ENCODE assay signal across 1 cellular context in the genomic region with DNA sequence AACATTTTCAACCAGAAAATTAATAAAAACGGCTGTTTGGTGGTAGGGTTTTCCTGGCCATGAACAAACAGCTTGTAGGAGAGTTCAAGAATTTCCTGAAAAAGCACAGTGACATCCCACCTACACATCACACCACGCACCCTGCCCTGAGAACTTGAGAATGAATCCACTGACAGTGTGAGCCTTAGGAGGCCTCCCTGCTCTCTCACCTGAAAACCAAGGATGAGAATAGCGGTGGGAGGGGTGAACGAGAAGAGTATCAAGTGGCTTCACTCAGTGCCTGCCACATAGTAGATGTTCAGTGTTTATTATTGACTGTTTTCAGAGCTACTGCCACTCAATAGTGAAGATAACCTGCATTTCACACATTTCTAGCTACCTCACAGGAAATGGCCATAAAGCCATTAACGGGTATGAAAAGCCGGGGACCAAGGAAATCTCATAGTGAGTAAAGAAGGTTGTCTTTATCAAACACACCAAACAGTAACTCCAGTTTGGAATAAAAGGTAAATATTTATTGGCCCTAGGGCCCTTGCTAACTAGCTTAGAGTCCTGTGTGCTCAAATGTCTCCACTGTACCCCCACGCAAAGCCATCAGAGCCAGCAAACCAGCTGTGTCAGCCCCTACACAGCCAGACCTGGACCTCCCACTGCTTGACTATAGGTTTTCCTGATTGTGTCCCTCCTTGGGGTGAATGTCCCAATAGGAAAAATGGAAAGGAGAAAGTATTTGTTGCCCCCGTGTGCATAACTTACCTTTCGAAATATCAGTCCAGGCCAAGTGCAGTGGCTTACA.
TF ChIP-seq lines count a peak whose summit lies in the region.

No MANE protein-coding gene starts in this region.

TF ChIP-seq in GM23338, 12 proteins besides CTCF, POLR2A, EP300 and RAD21 (continued from another document):
- TF ChIP-seq, protein P1, sequence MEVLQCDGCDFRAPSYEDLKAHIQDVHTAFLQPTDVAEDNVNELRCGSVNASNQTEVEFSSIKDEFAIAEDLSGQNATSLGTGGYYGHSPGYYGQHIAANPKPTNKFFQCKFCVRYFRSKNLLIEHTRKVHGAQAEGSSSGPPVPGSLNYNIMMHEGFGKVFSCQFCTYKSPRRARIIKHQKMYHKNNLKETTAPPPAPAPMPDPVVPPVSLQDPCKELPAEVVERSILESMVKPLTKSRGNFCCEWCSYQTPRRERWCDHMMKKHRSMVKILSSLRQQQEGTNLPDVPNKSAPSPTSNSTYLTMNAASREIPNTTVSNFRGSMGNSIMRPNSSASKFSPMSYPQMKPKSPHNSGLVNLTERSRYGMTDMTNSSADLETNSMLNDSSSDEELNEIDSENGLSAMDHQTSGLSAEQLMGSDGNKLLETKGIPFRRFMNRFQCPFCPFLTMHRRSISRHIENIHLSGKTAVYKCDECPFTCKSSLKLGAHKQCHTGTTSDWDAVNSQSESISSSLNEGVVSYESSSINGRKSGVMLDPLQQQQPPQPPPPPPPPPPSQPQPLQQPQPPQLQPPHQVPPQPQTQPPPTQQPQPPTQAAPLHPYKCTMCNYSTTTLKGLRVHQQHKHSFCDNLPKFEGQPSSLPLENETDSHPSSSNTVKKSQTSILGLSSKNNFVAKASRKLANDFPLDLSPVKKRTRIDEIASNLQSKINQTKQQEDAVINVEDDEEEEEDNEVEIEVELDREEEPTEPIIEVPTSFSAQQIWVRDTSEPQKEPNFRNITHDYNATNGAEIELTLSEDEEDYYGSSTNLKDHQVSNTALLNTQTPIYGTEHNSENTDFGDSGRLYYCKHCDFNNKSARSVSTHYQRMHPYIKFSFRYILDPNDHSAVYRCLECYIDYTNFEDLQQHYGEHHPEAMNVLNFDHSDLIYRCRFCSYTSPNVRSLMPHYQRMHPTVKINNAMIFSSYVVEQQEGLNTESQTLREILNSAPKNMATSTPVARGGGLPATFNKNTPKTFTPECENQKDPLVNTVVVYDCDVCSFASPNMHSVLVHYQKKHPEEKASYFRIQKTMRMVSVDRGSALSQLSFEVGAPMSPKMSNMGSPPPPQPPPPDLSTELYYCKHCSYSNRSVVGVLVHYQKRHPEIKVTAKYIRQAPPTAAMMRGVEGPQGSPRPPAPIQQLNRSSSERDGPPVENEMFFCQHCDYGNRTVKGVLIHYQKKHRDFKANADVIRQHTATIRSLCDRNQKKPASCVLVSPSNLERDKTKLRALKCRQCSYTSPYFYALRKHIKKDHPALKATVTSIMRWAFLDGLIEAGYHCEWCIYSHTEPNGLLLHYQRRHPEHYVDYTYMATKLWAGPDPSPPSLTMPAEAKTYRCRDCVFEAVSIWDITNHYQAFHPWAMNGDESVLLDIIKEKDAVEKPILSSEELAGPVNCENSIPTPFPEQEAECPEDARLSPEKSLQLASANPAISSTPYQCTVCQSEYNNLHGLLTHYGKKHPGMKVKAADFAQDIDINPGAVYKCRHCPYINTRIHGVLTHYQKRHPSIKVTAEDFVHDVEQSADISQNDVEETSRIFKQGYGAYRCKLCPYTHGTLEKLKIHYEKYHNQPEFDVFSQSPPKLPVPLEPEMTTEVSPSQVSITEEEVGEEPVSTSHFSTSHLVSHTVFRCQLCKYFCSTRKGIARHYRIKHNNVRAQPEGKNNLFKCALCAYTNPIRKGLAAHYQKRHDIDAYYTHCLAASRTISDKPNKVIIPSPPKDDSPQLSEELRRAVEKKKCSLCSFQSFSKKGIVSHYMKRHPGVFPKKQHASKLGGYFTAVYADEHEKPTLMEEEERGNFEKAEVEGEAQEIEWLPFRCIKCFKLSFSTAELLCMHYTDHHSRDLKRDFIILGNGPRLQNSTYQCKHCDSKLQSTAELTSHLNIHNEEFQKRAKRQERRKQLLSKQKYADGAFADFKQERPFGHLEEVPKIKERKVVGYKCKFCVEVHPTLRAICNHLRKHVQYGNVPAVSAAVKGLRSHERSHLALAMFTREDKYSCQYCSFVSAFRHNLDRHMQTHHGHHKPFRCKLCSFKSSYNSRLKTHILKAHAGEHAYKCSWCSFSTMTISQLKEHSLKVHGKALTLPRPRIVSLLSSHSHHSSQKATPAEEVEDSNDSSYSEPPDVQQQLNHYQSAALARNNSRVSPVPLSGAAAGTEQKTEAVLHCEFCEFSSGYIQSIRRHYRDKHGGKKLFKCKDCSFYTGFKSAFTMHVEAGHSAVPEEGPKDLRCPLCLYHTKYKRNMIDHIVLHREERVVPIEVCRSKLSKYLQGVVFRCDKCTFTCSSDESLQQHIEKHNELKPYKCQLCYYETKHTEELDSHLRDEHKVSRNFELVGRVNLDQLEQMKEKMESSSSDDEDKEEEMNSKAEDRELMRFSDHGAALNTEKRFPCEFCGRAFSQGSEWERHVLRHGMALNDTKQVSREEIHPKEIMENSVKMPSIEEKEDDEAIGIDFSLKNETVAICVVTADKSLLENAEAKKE (CRISPR knock-in tag; IDR thresholded peaks at IDR 0.05) = no peak
- TF ChIP-seq CREB1 (CRISPR knock-in tag; IDR thresholded peaks at IDR 0.05; ENCODE audit: low read depth) (no peak), ZNF114 (CRISPR knock-in tag; IDR thresholded peaks at IDR 0.05) (no peak), JUNB (IDR thresholded peaks at IDR 0.05; ENCODE audit: unreplicated experiment) (no peak), ZNF331 (CRISPR knock-in tag; IDR thresholded peaks at IDR 0.05; ENCODE audit: low read depth) (no peak)
- TF ChIP-seq, protein P2, sequence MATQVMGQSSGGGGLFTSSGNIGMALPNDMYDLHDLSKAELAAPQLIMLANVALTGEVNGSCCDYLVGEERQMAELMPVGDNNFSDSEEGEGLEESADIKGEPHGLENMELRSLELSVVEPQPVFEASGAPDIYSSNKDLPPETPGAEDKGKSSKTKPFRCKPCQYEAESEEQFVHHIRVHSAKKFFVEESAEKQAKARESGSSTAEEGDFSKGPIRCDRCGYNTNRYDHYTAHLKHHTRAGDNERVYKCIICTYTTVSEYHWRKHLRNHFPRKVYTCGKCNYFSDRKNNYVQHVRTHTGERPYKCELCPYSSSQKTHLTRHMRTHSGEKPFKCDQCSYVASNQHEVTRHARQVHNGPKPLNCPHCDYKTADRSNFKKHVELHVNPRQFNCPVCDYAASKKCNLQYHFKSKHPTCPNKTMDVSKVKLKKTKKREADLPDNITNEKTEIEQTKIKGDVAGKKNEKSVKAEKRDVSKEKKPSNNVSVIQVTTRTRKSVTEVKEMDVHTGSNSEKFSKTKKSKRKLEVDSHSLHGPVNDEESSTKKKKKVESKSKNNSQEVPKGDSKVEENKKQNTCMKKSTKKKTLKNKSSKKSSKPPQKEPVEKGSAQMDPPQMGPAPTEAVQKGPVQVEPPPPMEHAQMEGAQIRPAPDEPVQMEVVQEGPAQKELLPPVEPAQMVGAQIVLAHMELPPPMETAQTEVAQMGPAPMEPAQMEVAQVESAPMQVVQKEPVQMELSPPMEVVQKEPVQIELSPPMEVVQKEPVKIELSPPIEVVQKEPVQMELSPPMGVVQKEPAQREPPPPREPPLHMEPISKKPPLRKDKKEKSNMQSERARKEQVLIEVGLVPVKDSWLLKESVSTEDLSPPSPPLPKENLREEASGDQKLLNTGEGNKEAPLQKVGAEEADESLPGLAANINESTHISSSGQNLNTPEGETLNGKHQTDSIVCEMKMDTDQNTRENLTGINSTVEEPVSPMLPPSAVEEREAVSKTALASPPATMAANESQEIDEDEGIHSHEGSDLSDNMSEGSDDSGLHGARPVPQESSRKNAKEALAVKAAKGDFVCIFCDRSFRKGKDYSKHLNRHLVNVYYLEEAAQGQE (IDR thresholded peaks at IDR 0.05; ENCODE audit: unreplicated experiment) = no peak
